25 cellular contexts compared by ENCODE assay signal in genomic region chr15:27361418-27361817, GRCh38.
"Had no signal": no experiment of that assay in that cellular context is flagged by ENCODE, and none has a peak within 500 bp of the region (broad histone marks: within the 10 kb centered on the region; RNA-seq: fewer than 3 reads in every experiment).

No MANE protein-coding gene starts in this region.

- DNase-seq: activated B cell treated with CpG ODN at 0.5 μM for 24 hours; activated CD4-positive, alpha-beta T cell treated with anti-CD3 and anti-CD28 coated beads for 48 hours; activated CD4-positive, alpha-beta T cell treated with anti-CD3 and anti-CD28 coated beads, Interleukin-2, amount 50 U/mL, for 1 hour; activated CD4-positive, alpha-beta T cell treated with anti-CD3 and anti-CD28 coated beads, Interleukin-2, amount 50 U/mL, for 48 hours; activated CD8-positive, alpha-beta memory T cell treated with anti-CD3 and anti-CD28 coated beads for 24 hours; activated CD8-positive, alpha-beta T cell treated with anti-CD3 and anti-CD28 coated beads for 36 hours; activated effector memory CD4-positive, alpha-beta T cell treated with Interleukin-2 at 50 U/mL for 16 hours; activated gamma-delta T cell treated with Interleukin-2 at 50 U/mL for 16 hours; activated naive CD4-positive, alpha-beta T cell treated with anti-CD3 and anti-CD28 coated beads, Interleukin-2, amount 50 U/mL, for 16 hours; activated naive CD4-positive, alpha-beta T cell treated with Interleukin-2 at 50 U/mL for 16 hours; activated T-cell treated with anti-CD3 and anti-CD28 coated beads, Interleukin-2, amount 50 U/mL, for 4 hours; amniotic stem cell; anterior cingulate cortex; body of pancreas; caudate nucleus; cortex of kidney; dermis blood vessel endothelial cell; effector CD4-positive, alpha-beta T cell; effector memory CD8-positive, alpha-beta T cell; erythroblast; esophagus squamous epithelium; foreskin melanocyte; heart right ventricle; T1000; WERI-Rb-1 had no signal
